13 cellular contexts compared by ENCODE assay signal in genomic region chr5:143033535-143034260, GRCh38.
DNase-seq lines count a peak whose midpoint lies in the region; ATAC-seq and TF ChIP-seq lines count a peak whose summit lies in the region.
"Had no signal": no experiment of that assay in that cellular context is flagged by ENCODE, and none has a peak within 500 bp of the region (broad histone marks: within the 10 kb centered on the region; RNA-seq: fewer than 3 reads in every experiment).

No MANE protein-coding gene starts in this region.

- DNase-seq in GM04503 (ENCODE audit: low read depth) (peak; percentile 90), NCI-H2196 treated with DMSO at 0.1 percent for 48 hours (lab: John Stamatoyannopoulos, UW; ENCODE audit: unreplicated experiment) (peak; percentile 32), dermis microvascular lymphatic vessel endothelial cell (ENCODE audit: low read depth in 2 of 2) (peak; percentile 58 to 85), osteoblast (ENCODE audit: insufficient read length, low spot score, missing footprints) (peak; percentile 75), GM10248 (ENCODE audit: extremely low spot score) (no peak), left lobe of liver (ENCODE audit: low spot score) (no peak), NCI-H187 treated with DMSO at 0.1 percent for 48 hours (lab: John Stamatoyannopoulos, UW) (no peak)
- DNase-seq: central memory CD4-positive, alpha-beta T cell; GDM1; naive thymus-derived CD8-positive, alpha-beta T cell; NCI-H524 had no signal

- H3K36me3 ChIP-seq in osteoblast (ENCODE audit: insufficient read depth, low read length) = no peaks in the 10 kb centered on the region

- H3K4me2 ChIP-seq in osteoblast (ENCODE audit: insufficient read depth, low read length) = peak overlapping the region; percentile 67

- peak overlapping the region; percentile 68 for H3K27ac ChIP-seq in osteoblast (ENCODE audit: low read depth, low read length)
- H3K27ac ChIP-seq: suprapubic skin had no signal

- POLR2A ChIA-PET in GM10248 (lab: Yijun Ruan, JAX) = interaction anchor here (0.6 kb wide), 2 partner anchors 14 to 20 kb away, joined by 3 to 4 read pairs; no protein-coding TSS in a partner anchor

- ATAC-seq in HG02642 (IDR thresholded peaks at IDR 0.05; ENCODE audit: poor library complexity, unreplicated experiment) (no peak), left lobe of liver (no peak)
- ATAC-seq: naive thymus-derived CD8-positive, alpha-beta T cell had no signal

- H4K20me1 ChIP-seq in osteoblast (ENCODE audit: insufficient read depth, low read length) = no peaks in the 10 kb centered on the region

- H3K9me3 ChIP-seq in osteoblast (ENCODE audit: low read depth, low read length) = no peaks in the 10 kb centered on the region
- H3K9me3 ChIP-seq: suprapubic skin had no signal

- no peak overlapping the region for H2AFZ ChIP-seq in osteoblast (ENCODE audit: low read length)

- H3K4me1 ChIP-seq in osteoblast (ENCODE audit: insufficient read depth, low read length) = peaks cover 6% of the 10 kb centered on the region
- H3K4me1 ChIP-seq: suprapubic skin had no signal

- H3K79me2 ChIP-seq in osteoblast (ENCODE audit: insufficient read depth, low read length) = no peaks in the 10 kb centered on the region

- peak overlapping the region; percentile 21 for H3K4me3 ChIP-seq in osteoblast (ENCODE audit: insufficient read depth, low read length)
- H3K4me3 ChIP-seq: suprapubic skin had no signal

- no peaks in the 10 kb centered on the region for H3K27me3 ChIP-seq in osteoblast (ENCODE audit: insufficient read depth, low read length)
- H3K27me3 ChIP-seq: suprapubic skin had no signal

- TF ChIP-seq CTCF in osteoblast (IDR thresholded peaks at IDR 0.05; ENCODE audit: extremely low read depth, low read depth, low read length) (no peak), GM10248 (IDR thresholded peaks at IDR 0.05; ENCODE audit: control extremely low read depth, extremely low read depth, low read depth, missing control alignments) (no peak)

- CTCF ChIA-PET in GM10248 (lab: Yijun Ruan, JAX) = interaction anchor here (1.0 to 2.1 kb wide), 6 partner anchors 9 to 64 kb away, joined by 3 to 9 read pairs (median 4); no protein-coding TSS in a partner anchor

Comparison
In these comparisons a context has a peak if more than half of its experiments do, and no peak if none do; other contexts are left out.
1. DNase-seq: peak in GM04503 (single experiment), NCI-H2196 treated with DMSO at 0.1 percent for 48 hours (single experiment), dermis microvascular lymphatic vessel endothelial cell (2 of 2) and osteoblast (single experiment); none in GM10248 (single experiment), left lobe of liver (single experiment) and NCI-H187 treated with DMSO at 0.1 percent for 48 hours (single experiment).